In the genomic region with DNA sequence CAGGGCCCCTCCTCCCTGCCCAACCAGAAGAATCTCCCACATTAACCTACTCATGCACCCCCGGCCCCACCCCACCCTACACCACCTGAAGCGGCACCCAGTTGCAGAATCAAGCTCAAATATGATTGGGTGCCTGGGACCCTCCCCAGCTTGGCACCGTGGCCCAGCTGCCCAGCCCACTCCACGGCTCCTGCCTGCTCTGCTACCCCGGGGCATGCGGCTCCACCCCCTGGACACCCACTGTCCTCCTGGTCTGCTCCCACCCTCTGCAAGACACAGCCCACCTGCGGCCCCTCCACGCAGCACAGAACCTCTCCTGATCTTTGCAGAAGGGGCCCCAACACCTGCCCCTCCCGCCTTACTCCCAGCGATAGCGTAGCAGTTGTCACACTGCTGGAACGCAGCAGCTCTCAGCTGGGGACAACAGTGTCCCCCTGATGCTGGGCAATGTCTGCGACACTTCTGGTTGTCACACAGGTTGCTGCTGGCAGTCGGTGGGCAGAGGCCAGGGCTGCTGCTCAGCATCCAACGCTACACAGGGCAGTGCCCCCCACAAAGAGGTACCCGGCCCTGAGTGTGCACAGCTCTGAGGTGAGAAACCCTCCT, we compare ENCODE assay signal across 2 cellular contexts.
TF ChIP-seq lines count a peak whose summit lies in the region.

No MANE protein-coding gene starts in this region.

TF ChIP-seq in H1, 55 proteins besides CTCF, POLR2A, EP300 and RAD21:
- TF ChIP-seq JUND (IDR thresholded peaks at IDR 0.05; ENCODE audit: low read length), result no peak
- TF ChIP-seq YY1 (IDR thresholded peaks at IDR 0.05; ENCODE audit: low read depth, low read length), result no peak
- TF ChIP-seq HDAC6 (IDR thresholded peaks at IDR 0.05; ENCODE audit: low read depth, low read length), result no peak
- TF ChIP-seq ZNF274 (IDR thresholded peaks at IDR 0.05; ENCODE audit: borderline replicate concordance, extremely low read depth, low read length), result no peak
- no peak for TF ChIP-seq SAP30 (IDR thresholded peaks at IDR 0.05; ENCODE audit: insufficient read depth, insufficient replicate concordance, low read length)
- no peak for TF ChIP-seq SP2 (IDR thresholded peaks at IDR 0.05; ENCODE audit: low read length)

TF ChIP-seq in HepG2, 621 proteins besides CTCF, POLR2A, EP300 and RAD21:
- TF ChIP-seq, protein P1, sequence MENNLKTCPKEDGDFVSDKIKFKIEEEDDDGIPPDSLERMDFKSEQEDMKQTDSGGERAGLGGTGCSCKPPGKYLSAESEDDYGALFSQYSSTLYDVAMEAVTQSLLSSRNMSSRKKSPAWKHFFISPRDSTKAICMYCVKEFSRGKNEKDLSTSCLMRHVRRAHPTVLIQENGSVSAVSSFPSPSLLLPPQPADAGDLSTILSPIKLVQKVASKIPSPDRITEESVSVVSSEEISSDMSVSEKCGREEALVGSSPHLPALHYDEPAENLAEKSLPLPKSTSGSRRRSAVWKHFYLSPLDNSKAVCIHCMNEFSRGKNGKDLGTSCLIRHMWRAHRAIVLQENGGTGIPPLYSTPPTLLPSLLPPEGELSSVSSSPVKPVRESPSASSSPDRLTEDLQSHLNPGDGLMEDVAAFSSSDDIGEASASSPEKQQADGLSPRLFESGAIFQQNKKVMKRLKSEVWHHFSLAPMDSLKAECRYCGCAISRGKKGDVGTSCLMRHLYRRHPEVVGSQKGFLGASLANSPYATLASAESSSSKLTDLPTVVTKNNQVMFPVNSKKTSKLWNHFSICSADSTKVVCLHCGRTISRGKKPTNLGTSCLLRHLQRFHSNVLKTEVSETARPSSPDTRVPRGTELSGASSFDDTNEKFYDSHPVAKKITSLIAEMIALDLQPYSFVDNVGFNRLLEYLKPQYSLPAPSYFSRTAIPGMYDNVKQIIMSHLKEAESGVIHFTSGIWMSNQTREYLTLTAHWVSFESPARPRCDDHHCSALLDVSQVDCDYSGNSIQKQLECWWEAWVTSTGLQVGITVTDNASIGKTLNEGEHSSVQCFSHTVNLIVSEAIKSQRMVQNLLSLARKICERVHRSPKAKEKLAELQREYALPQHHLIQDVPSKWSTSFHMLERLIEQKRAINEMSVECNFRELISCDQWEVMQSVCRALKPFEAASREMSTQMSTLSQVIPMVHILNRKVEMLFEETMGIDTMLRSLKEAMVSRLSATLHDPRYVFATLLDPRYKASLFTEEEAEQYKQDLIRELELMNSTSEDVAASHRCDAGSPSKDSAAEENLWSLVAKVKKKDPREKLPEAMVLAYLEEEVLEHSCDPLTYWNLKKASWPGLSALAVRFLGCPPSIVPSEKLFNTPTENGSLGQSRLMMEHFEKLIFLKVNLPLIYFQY (CRISPR knock-in tag; IDR thresholded peaks at IDR 0.05; ENCODE audit: borderline replicate concordance), result no peak
- no peak for TF ChIP-seq ATRX (CRISPR knock-in tag; IDR thresholded peaks at IDR 0.05; ENCODE audit: borderline replicate concordance)
- TF ChIP-seq ZNF674 (CRISPR knock-in tag; IDR thresholded peaks at IDR 0.05; ENCODE audit: low read depth), result no peak
- TF ChIP-seq REL (CRISPR knock-in tag; conservative IDR thresholded peaks at IDR 0.05), result no peak
- no peak for TF ChIP-seq NFE2L1 (CRISPR knock-in tag; IDR thresholded peaks at IDR 0.05; ENCODE audit: borderline replicate concordance)
- TF ChIP-seq ZNF749 (CRISPR knock-in tag; IDR thresholded peaks at IDR 0.05; ENCODE audit: borderline replicate concordance), result no peak
- TF ChIP-seq ZNF562 (CRISPR knock-in tag; IDR thresholded peaks at IDR 0.05; ENCODE audit: borderline replicate concordance), result no peak
- TF ChIP-seq, protein P2, sequence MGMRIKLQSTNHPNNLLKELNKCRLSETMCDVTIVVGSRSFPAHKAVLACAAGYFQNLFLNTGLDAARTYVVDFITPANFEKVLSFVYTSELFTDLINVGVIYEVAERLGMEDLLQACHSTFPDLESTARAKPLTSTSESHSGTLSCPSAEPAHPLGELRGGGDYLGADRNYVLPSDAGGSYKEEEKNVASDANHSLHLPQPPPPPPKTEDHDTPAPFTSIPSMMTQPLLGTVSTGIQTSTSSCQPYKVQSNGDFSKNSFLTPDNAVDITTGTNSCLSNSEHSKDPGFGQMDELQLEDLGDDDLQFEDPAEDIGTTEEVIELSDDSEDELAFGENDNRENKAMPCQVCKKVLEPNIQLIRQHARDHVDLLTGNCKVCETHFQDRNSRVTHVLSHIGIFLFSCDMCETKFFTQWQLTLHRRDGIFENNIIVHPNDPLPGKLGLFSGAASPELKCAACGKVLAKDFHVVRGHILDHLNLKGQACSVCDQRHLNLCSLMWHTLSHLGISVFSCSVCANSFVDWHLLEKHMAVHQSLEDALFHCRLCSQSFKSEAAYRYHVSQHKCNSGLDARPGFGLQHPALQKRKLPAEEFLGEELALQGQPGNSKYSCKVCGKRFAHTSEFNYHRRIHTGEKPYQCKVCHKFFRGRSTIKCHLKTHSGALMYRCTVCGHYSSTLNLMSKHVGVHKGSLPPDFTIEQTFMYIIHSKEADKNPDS (CRISPR knock-in tag; IDR thresholded peaks at IDR 0.05), result no peak
- no peak for TF ChIP-seq ATM (IDR thresholded peaks at IDR 0.05; ENCODE audit: borderline replicate concordance)
- TF ChIP-seq, protein P3, sequence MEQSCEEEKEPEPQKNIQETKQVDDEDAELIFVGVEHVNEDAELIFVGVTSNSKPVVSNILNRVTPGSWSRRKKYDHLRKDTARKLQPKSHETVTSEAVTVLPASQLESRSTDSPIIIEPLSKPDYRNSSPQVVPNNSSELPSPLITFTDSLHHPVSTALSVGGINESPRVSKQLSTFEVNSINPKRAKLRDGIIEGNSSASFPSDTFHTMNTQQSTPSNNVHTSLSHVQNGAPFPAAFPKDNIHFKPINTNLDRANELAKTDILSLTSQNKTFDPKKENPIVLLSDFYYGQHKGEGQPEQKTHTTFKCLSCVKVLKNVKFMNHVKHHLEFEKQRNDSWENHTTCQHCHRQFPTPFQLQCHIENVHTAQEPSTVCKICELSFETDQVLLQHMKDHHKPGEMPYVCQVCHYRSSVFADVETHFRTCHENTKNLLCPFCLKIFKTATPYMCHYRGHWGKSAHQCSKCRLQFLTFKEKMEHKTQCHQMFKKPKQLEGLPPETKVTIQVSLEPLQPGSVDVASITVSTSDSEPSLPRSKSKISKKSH (CRISPR knock-in tag; IDR thresholded peaks at IDR 0.05; ENCODE audit: borderline replicate concordance), result no peak
- no peak for TF ChIP-seq MXD4 (CRISPR knock-in tag; IDR thresholded peaks at IDR 0.05)
- TF ChIP-seq, protein P4, sequence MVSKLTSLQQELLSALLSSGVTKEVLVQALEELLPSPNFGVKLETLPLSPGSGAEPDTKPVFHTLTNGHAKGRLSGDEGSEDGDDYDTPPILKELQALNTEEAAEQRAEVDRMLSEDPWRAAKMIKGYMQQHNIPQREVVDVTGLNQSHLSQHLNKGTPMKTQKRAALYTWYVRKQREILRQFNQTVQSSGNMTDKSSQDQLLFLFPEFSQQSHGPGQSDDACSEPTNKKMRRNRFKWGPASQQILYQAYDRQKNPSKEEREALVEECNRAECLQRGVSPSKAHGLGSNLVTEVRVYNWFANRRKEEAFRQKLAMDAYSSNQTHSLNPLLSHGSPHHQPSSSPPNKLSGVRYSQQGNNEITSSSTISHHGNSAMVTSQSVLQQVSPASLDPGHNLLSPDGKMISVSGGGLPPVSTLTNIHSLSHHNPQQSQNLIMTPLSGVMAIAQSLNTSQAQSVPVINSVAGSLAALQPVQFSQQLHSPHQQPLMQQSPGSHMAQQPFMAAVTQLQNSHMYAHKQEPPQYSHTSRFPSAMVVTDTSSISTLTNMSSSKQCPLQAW (CRISPR knock-in tag; IDR thresholded peaks at IDR 0.05), result no peak
- TF ChIP-seq ZNF547 (CRISPR knock-in tag; IDR thresholded peaks at IDR 0.05), result no peak
- TF ChIP-seq HNRNPL (IDR thresholded peaks at IDR 0.05; ENCODE audit: low read depth, low read length), result no peak
- TF ChIP-seq MEIS2 (CRISPR knock-in tag; IDR thresholded peaks at IDR 0.05), result no peak
- TF ChIP-seq, protein P5, sequence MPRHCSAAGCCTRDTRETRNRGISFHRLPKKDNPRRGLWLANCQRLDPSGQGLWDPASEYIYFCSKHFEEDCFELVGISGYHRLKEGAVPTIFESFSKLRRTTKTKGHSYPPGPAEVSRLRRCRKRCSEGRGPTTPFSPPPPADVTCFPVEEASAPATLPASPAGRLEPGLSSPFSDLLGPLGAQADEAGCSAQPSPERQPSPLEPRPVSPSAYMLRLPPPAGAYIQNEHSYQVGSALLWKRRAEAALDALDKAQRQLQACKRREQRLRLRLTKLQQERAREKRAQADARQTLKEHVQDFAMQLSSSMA (CRISPR knock-in tag; IDR thresholded peaks at IDR 0.05), result no peak
- TF ChIP-seq, protein P6, sequence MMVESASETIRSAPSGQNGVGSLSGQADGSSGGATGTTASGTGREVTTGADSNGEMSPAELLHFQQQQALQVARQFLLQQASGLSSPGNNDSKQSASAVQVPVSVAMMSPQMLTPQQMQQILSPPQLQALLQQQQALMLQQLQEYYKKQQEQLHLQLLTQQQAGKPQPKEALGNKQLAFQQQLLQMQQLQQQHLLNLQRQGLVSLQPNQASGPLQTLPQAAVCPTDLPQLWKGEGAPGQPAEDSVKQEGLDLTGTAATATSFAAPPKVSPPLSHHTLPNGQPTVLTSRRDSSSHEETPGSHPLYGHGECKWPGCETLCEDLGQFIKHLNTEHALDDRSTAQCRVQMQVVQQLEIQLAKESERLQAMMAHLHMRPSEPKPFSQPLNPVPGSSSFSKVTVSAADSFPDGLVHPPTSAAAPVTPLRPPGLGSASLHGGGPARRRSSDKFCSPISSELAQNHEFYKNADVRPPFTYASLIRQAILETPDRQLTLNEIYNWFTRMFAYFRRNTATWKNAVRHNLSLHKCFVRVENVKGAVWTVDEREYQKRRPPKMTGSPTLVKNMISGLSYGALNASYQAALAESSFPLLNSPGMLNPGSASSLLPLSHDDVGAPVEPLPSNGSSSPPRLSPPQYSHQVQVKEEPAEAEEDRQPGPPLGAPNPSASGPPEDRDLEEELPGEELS (CRISPR knock-in tag; IDR thresholded peaks at IDR 0.05), result no peak
- no peak for TF ChIP-seq PHF20 (CRISPR knock-in tag; IDR thresholded peaks at IDR 0.05)
- no peak for TF ChIP-seq NFIC (IDR thresholded peaks at IDR 0.05; ENCODE audit: low read length)
TF ChIP-seq in HepG2: peak in this region for 0.
